In genomic region chr9:68730570-68731227, GRCh38 we compare ENCODE assay signal across 1 cellular context.
A peak's percentile ranks its signal among the peaks of the same experiment; 100 is the strongest.
TF ChIP-seq lines count a peak whose summit lies in the region.

No MANE protein-coding gene starts in this region.

TF ChIP-seq in HepG2, 621 proteins besides CTCF, POLR2A, EP300 and RAD21 (continued from another document):
- TF ChIP-seq SNAI1 (CRISPR knock-in tag; IDR thresholded peaks at IDR 0.05; ENCODE audit: borderline replicate concordance), result no peak
- TF ChIP-seq HDAC2 (CRISPR knock-in tag; IDR thresholded peaks at IDR 0.05), result no peak
- TF ChIP-seq EHMT2 (IDR thresholded peaks at IDR 0.05; ENCODE audit: borderline replicate concordance, low read depth, low read length), result peak; percentile 79; the same call in 1 of the 2 replicates
- no peak for TF ChIP-seq ZUFSP (CRISPR knock-in tag; IDR thresholded peaks at IDR 0.05; ENCODE audit: borderline replicate concordance)
- TF ChIP-seq HMGXB4 (CRISPR knock-in tag; IDR thresholded peaks at IDR 0.05; ENCODE audit: borderline replicate concordance in 1 of 2, low read depth in 1 of 2), result no peak
- TF ChIP-seq ZNF18 (CRISPR knock-in tag; IDR thresholded peaks at IDR 0.05; ENCODE audit: insufficient replicate concordance), result no peak
- 0 out of 2 replicates have a peak, but pooled peaks have one; percentile 17 for TF ChIP-seq HDAC1 (CRISPR knock-in tag; IDR thresholded peaks at IDR 0.05)
- no peak for TF ChIP-seq ZNF12 (CRISPR knock-in tag; IDR thresholded peaks at IDR 0.05)
- no peak for TF ChIP-seq CREB1 (IDR thresholded peaks at IDR 0.05)
- TF ChIP-seq CREB1 (CRISPR knock-in tag; IDR thresholded peaks at IDR 0.05), result no peak
- no peak for TF ChIP-seq ZFY (CRISPR knock-in tag; IDR thresholded peaks at IDR 0.05)
- peak; percentile 55 for TF ChIP-seq GATAD2A (CRISPR knock-in tag; IDR thresholded peaks at IDR 0.05)
- no peak for TF ChIP-seq THAP11 (CRISPR knock-in tag; IDR thresholded peaks at IDR 0.05)
- TF ChIP-seq SOX13 (IDR thresholded peaks at IDR 0.05), result no peak
- 0 out of 4 replicates have a peak, but pooled peaks of 1 of the 2 experiments have one; percentile 16 for TF ChIP-seq SOX13 (CRISPR knock-in tag; conservative IDR thresholded peaks at IDR 0.05 in 1 of 2, IDR thresholded peaks at IDR 0.05 in 1 of 2)
- TF ChIP-seq GRHL1 (CRISPR knock-in tag; conservative IDR thresholded peaks at IDR 0.05), result no peak
- no peak for TF ChIP-seq LCORL (IDR thresholded peaks at IDR 0.05)
- TF ChIP-seq LCORL (CRISPR knock-in tag; IDR thresholded peaks at IDR 0.05), result no peak
- no peak for TF ChIP-seq ZNF251 (CRISPR knock-in tag; IDR thresholded peaks at IDR 0.05)
- no peak for TF ChIP-seq ZHX1 (CRISPR knock-in tag; IDR thresholded peaks at IDR 0.05; ENCODE audit: low read depth)
- no peak for TF ChIP-seq STAT5B (CRISPR knock-in tag; IDR thresholded peaks at IDR 0.05)
- no peak for TF ChIP-seq ZNF282 (IDR thresholded peaks at IDR 0.05; ENCODE audit: partially characterized antibody)
- TF ChIP-seq CEBPB (IDR thresholded peaks at IDR 0.05; ENCODE audit: borderline replicate concordance, low read depth, low read length), result peak; percentile 66; the same call in 1 of the 2 replicates
- no peak for TF ChIP-seq ZBED4 (CRISPR knock-in tag; IDR thresholded peaks at IDR 0.05; ENCODE audit: borderline replicate concordance)
- TF ChIP-seq ZBTB3 (CRISPR knock-in tag; IDR thresholded peaks at IDR 0.05; ENCODE audit: borderline replicate concordance, low read depth), result no peak
TF ChIP-seq in HepG2: peak in this region for 20.
